9 cellular contexts compared by ENCODE assay signal in the genomic region with DNA sequence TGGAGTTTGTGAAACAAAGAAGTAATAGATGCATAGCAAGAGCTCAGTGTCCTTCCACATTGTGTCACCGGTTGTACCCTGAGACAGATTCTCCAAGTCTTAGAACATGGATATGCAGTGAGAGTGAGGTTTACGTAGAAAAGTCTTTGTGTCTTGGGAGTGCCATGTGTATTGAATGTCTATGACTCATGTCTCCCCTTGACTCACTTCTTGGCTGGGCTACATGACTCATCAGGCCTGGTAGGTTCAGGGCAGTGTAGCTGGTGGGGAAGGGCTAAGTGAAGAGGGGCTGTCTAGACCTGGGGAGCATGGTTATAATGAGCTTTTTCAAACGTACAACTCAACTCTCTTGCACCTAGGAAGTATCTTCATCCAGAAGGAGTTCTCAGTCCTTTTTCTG.
DNase-seq lines count a peak whose midpoint lies in the region; ATAC-seq and TF ChIP-seq lines count a peak whose summit lies in the region.
"Had no signal": no experiment of that assay in that cellular context is flagged by ENCODE, and none has a peak within 500 bp of the region (broad histone marks: within the 10 kb centered on the region; RNA-seq: fewer than 3 reads in every experiment).

No MANE protein-coding gene starts in this region.

- no peaks in the 10 kb centered on the region for H3K36me3 Mint-ChIP-seq in activated B cell treated with CpG ODN at 0.5 μM for 24 hours (ENCODE audit: low read depth)

- CTCF ChIA-PET in activated B cell treated with CpG ODN at 0.5 μM for 24 hours (lab: Charles Lee) = no interaction called here

- peaks cover 3% of the 10 kb centered on the region for H3K4me1 Mint-ChIP-seq in activated B cell treated with CpG ODN at 0.5 μM for 24 hours

- no peaks in the 10 kb centered on the region for H3K9me3 Mint-ChIP-seq in activated B cell treated with CpG ODN at 0.5 μM for 24 hours

- no peak overlapping the region for H3K4me3 Mint-ChIP-seq in activated B cell treated with CpG ODN at 0.5 μM for 24 hours

- TF ChIP-seq CTCF in AG09319 (IDR thresholded peaks at IDR 0.05; ENCODE audit: low read depth, low read length) (no peak), activated B cell treated with CpG ODN at 0.5 μM for 24 hours (IDR thresholded peaks at IDR 0.05) (no peak)

- H3K27ac Mint-ChIP-seq in activated B cell treated with CpG ODN at 0.5 μM for 24 hours = no peak overlapping the region

- peaks cover 10% of the 10 kb centered on the region for H3K27me3 Mint-ChIP-seq in activated B cell treated with CpG ODN at 0.5 μM for 24 hours

- peak; percentile 68 for DNase-seq in AG09319 (ENCODE audit: extremely low read depth, low read depth)
- DNase-seq in activated B cell treated with CpG ODN at 0.5 μM for 24 hours = no peak
- DNase-seq in dermis blood vessel endothelial cell = peak; percentile 58
- DNase-seq in stimulated activated CD4-positive, alpha-beta T cell treated with anti-CD3 and anti-CD28 coated beads, Interleukin-15, amount 100 ng/mL, for 1 hour (ENCODE audit: low read depth in 1 of 2, low spot score in 1 of 2) = peak; percentile 10 to 35
- DNase-seq in SK-N-DZ (ENCODE audit: low spot score) = no peak
- no peak for DNase-seq in DMS153 (lab: John Stamatoyannopoulos, UW)
- DNase-seq: gastrocnemius medialis had no signal

- POLR2A ChIA-PET in activated B cell treated with CpG ODN at 0.5 μM for 24 hours (lab: Charles Lee) = no interaction called here

- intact Hi-C loops in activated B cell treated with CpG ODN at 0.5 μM for 24 hours (cut with micrococcal nuclease) = no loop called here

- peak; percentile 76 for ATAC-seq in HG02759 (IDR thresholded peaks at IDR 0.05; ENCODE audit: unreplicated experiment)
- ATAC-seq in activated B cell treated with CpG ODN at 0.5 μM for 24 hours (ENCODE audit: low read depth) = peak; percentile 99
- ATAC-seq in GM19455 (IDR thresholded peaks at IDR 0.05; ENCODE audit: unreplicated experiment) = no peak

Comparison
In these comparisons a context has a peak if more than half of its experiments do, and no peak if none do; other contexts are left out.
1. DNase-seq: peak in AG09319 (single experiment), dermis blood vessel endothelial cell (single experiment) and stimulated activated CD4-positive, alpha-beta T cell treated with anti-CD3 and anti-CD28 coated beads, Interleukin-15, amount 100 ng/mL, for 1 hour (2 of 2); none in activated B cell treated with CpG ODN at 0.5 μM for 24 hours (single experiment), SK-N-DZ (single experiment) and DMS153 (single experiment).